1 cellular context compared by ENCODE assay signal in the genomic region with DNA sequence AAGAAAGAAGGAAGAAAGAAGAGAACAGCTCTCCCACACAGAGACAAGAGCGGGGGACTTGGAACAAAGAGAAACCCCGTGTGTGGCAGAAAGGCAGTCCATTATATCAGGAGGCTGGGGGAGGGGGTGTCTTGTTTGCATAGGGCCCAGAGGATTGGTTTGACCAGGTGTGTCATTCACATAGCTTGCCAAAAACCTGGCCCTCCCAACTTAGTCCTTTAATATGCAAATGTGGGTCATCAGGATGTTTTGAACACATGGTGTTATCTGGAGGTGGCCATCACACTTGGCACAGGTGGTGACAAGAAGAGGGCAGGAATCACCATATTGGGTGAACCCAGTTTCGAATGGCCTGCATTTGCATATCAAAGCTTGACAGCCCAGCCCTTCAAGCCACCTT.
TF ChIP-seq lines count a peak whose summit lies in the region.

No MANE protein-coding gene starts in this region.

TF ChIP-seq in WTC11, 78 proteins besides CTCF, POLR2A, EP300 and RAD21 (continued from another document):
- TF ChIP-seq, protein P1, sequence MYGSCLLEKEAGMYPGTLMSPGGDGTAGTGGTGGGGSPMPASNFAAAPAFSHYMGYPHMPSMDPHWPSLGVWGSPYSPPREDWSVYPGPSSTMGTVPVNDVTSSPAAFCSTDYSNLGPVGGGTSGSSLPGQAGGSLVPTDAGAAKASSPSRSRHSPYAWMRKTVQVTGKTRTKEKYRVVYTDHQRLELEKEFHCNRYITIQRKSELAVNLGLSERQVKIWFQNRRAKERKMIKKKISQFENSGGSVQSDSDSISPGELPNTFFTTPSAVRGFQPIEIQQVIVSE (CRISPR knock-in tag; IDR thresholded peaks at IDR 0.05; ENCODE audit: borderline replicate concordance), result no peak
- TF ChIP-seq FOXJ3 (CRISPR knock-in tag; IDR thresholded peaks at IDR 0.05; ENCODE audit: borderline replicate concordance), result no peak
- no peak for TF ChIP-seq NR1H2 (CRISPR knock-in tag; IDR thresholded peaks at IDR 0.05)
